Comparison of ENCODE assay signal across 16 cellular contexts in genomic region chr2:160561551-160562280, GRCh38.
DNase-seq lines count a peak whose midpoint lies in the region; ATAC-seq, FAIRE-seq and TF ChIP-seq lines count a peak whose summit lies in the region.
"Had no signal": no experiment of that assay in that cellular context is flagged by ENCODE, and none has a peak within 500 bp of the region (broad histone marks: within the 10 kb centered on the region; RNA-seq: fewer than 3 reads in every experiment).

No MANE protein-coding gene starts in this region.

- no peak overlapping the region for H2AK5ac ChIP-seq in H1 (ENCODE audit: low read depth, low read length)

- no peak overlapping the region for H2BK120ac ChIP-seq in H1 (replicated peaks; ENCODE audit: low read depth, low read length)

- no peak overlapping the region for H3K18ac ChIP-seq in H1 (ENCODE audit: extremely low read depth, low read length)

- H3K4me3 ChIP-seq in H1 (ENCODE audit: extremely low read depth in 1 of 4, insufficient read depth in 2 of 4, low read depth in 3 of 4, low read length in 4 of 4) (no peak overlapping the region), parathyroid adenoma (ENCODE audit: low read depth, low read length) (peak overlapping the region; percentile 23)
- H3K4me3 ChIP-seq: neural progenitor cell, SK-N-MC had no signal

- H4K20me1 ChIP-seq in H1 (replicated peaks in 1 of 2; ENCODE audit: control insufficient read depth in 1 of 2, insufficient read depth in 2 of 2, low read length in 2 of 2): no peaks in the 10 kb centered on the region

- no peak overlapping the region for H4K91ac ChIP-seq in H1 (replicated peaks; ENCODE audit: insufficient read length, low read length)

- H3K4me2 ChIP-seq in H1 (ENCODE audit: insufficient read depth in 1 of 2, low read depth in 2 of 2, low read length in 2 of 2) (no peak overlapping the region), parathyroid adenoma (ENCODE audit: low read length) (peak overlapping the region; percentile 28)
- H3K4me2 ChIP-seq: neural progenitor cell had no signal

- no peak overlapping the region for H3K56ac ChIP-seq in H1 (replicated peaks; ENCODE audit: insufficient read length, low read depth, low read length)

- no peaks in the 10 kb centered on the region; the same call in 1 of the 2 replicates for H3K23me2 ChIP-seq in H1 (ENCODE audit: low read depth, low read length)

- POLR2A ChIA-PET in H1 (lab: Charles Lee; ENCODE audit: partially characterized antibody): no interaction called here

- no peak for ATAC-seq in GM21447 (IDR thresholded peaks at IDR 0.05; ENCODE audit: unreplicated experiment)
- ATAC-seq in GM21528 (IDR thresholded peaks at IDR 0.05; ENCODE audit: low FRiP score, unreplicated experiment): no peak
- ATAC-seq: stimulated activated naive CD8-positive, alpha-beta T cell treated with anti-CD3 and anti-CD28 coated beads, Interleukin-15, Interleukin-2, amounts not matched to agents 100 U/mL and 50 U/mL, for 24 hours had no signal

- no peak overlapping the region for H3K23ac ChIP-seq in H1 (ENCODE audit: insufficient read length)

- no peak overlapping the region for H2BK20ac ChIP-seq in H1 (ENCODE audit: low read length)

- no peak for TF ChIP-seq POLR2A in H1 (IDR thresholded peaks at IDR 0.05; ENCODE audit: control extremely low read depth in 1 of 2, low read depth in 2 of 2, low read length in 2 of 2)

- H4K8ac ChIP-seq in H1 (ENCODE audit: extremely low read depth, insufficient read depth, low read length): no peak overlapping the region

- no peak overlapping the region for H2BK12ac ChIP-seq in H1 (ENCODE audit: low read depth, low read length)

- no peak overlapping the region for H2BK5ac ChIP-seq in H1 (ENCODE audit: low read depth, low read length)

- no peak overlapping the region for H3K14ac ChIP-seq in H1 (ENCODE audit: insufficient read length)

- H4K5ac ChIP-seq in H1 (ENCODE audit: insufficient read length, low read depth, low read length): no peak overlapping the region

- DNase-seq in EH (ENCODE audit: low read depth) (peak; percentile 78), NOMO-1 treated with dmso at 0.1 percent for 144 hours (lab: John Stamatoyannopoulos, UW; ENCODE audit: unreplicated experiment) (peak; percentile 28), H1 (ENCODE audit: low read depth in 1 of 2, low spot score in 2 of 2) (no peak), NCI-H2081 treated with DMSO at 0.1 percent for 48 hours (lab: John Stamatoyannopoulos, UW) (no peak), glomerular visceral epithelial cell (ENCODE audit: extremely low spot score) (no peak)
- DNase-seq: activated CD4-positive, alpha-beta T cell treated with anti-CD3 and anti-CD28 coated beads, Interleukin-2, amount 10 ng/mL, durations not matched to agents 7 days and 5 days; activated naive CD4-positive, alpha-beta T cell treated with Interleukin-2 at 50 U/mL for 16 hours; Caco-2; effector CD4-positive, alpha-beta T cell; stimulated activated CD4-positive, alpha-beta T cell treated with anti-CD3 and anti-CD28 coated beads, Interleukin-1b, Interleukin-23, amount 100 ng/mL, for 48 hours; stimulated activated naive CD8-positive, alpha-beta T cell treated with anti-CD3 and anti-CD28 coated beads, Interleukin-15, Interleukin-2, amounts not matched to agents 100 U/mL and 50 U/mL, for 24 hours had no signal

- H3K4me1 ChIP-seq in H1 (replicated peaks in 1 of 4; ENCODE audit: control insufficient read depth in 3 of 4, insufficient read depth in 4 of 4, low read length in 3 of 4) (no peaks in the 10 kb centered on the region), parathyroid adenoma (peaks cover 19% of the 10 kb centered on the region)
- H3K4me1 ChIP-seq: Caco-2, neural progenitor cell had no signal

- CTCF ChIA-PET in H1 (lab: Charles Lee; ENCODE audit: partially characterized antibody): no interaction called here

- no peak overlapping the region for H3K27ac ChIP-seq in H1 (ENCODE audit: low read depth, low read length)
- H3K27ac ChIP-seq in parathyroid adenoma: peak overlapping the region; percentile 3
- H3K27ac ChIP-seq: neural progenitor cell, SK-N-MC had no signal

- H3K79me2 ChIP-seq in H1 (ENCODE audit: control insufficient read depth in 1 of 2, insufficient read depth in 2 of 2, low read length in 2 of 2): no peaks in the 10 kb centered on the region
- H3K79me2 ChIP-seq in parathyroid adenoma: no peaks in the 10 kb centered on the region

- no peak for TF ChIP-seq EP300 in H1 (IDR thresholded peaks at IDR 0.05; ENCODE audit: borderline replicate concordance in 1 of 2, low read depth in 2 of 2, low read length in 2 of 2)

- 82% methylated on average over 4 of the region's 4 CpGs; no CpG with 5 or more reads in 1 of the 2 experiments for WGBS in H1 (ENCODE audit: extremely low coverage in 1 of 2, insufficient coverage in 1 of 2, insufficient read length in 1 of 2, insufficient replicate concordance in 2 of 2, low coverage in 1 of 2, low lambda C conversion rate in 2 of 2, missing lambda C conversion rate in 1 of 2), 2 experiments

- no peak for TF ChIP-seq CTCF in H1 (IDR thresholded peaks at IDR 0.05; ENCODE audit: control extremely low read depth in 1 of 3, insufficient read depth in 1 of 3, low read depth in 1 of 3, low read length in 3 of 3)
- TF ChIP-seq CTCF in parathyroid adenoma (IDR thresholded peaks at IDR 0.05): no peak

- TF ChIP-seq RAD21 in H1 (IDR thresholded peaks at IDR 0.05 in 1 of 2, conservative IDR thresholded peaks at IDR 0.05 in 1 of 2; ENCODE audit: low read depth in 2 of 2, low read length in 2 of 2): no peak

- H3K27me3 ChIP-seq in H1 (replicated peaks in 1 of 4; ENCODE audit: control insufficient read depth in 3 of 4, extremely low read depth in 1 of 4, insufficient read depth in 3 of 4, low read length in 3 of 4) (no peaks in the 10 kb centered on the region), parathyroid adenoma (ENCODE audit: control insufficient read depth, insufficient read depth, low read length) (no peaks in the 10 kb centered on the region)
- H3K27me3 ChIP-seq: neural progenitor cell had no signal

- H3K79me1 ChIP-seq in H1 (ENCODE audit: low read depth, low read length): no peaks in the 10 kb centered on the region

- H3K9ac ChIP-seq in H1 (replicated peaks in 1 of 4; ENCODE audit: extremely low read depth in 1 of 4, low read depth in 3 of 4, low read length in 3 of 4) (no peak overlapping the region), parathyroid adenoma (no peak overlapping the region)
- H3K9ac ChIP-seq: neural progenitor cell had no signal

- H2BK15ac ChIP-seq in H1 (ENCODE audit: low read length): 0 out of 2 replicates have a peak overlapping the region, but pooled peaks have one; percentile 63

- H3K9me3 ChIP-seq in H1 (ENCODE audit: insufficient read depth in 2 of 2, low read depth in 1 of 2, low read length in 1 of 2) (no peaks in the 10 kb centered on the region), parathyroid adenoma (ENCODE audit: control insufficient read depth, low read length) (no peaks in the 10 kb centered on the region)
- H3K9me3 ChIP-seq: Caco-2 had no signal

- H2AFZ ChIP-seq in H1 (ENCODE audit: low read length) (0 out of 2 replicates have a peak overlapping the region, but pooled peaks have one; percentile 6), parathyroid adenoma (peak overlapping the region; percentile 42)
- H2AFZ ChIP-seq: neural progenitor cell had no signal

- no peak for FAIRE-seq in H1 (lab: Jason Lieb, UNC)

- no peak overlapping the region for H3K4ac ChIP-seq in H1 (replicated peaks; ENCODE audit: insufficient read length, low read depth, low read length)

- H3K36me3 ChIP-seq in H1 (ENCODE audit: control insufficient read depth in 2 of 4, insufficient read depth in 4 of 4, low read length in 3 of 4) (no peaks in the 10 kb centered on the region), parathyroid adenoma (ENCODE audit: control insufficient read depth, insufficient read depth, low read length) (no peaks in the 10 kb centered on the region)
- H3K36me3 ChIP-seq: neural progenitor cell had no signal

TF ChIP-seq in H1, 55 proteins besides CTCF, POLR2A, EP300 and RAD21:
- no peak for TF ChIP-seq FOSL1 (IDR thresholded peaks at IDR 0.05; ENCODE audit: insufficient read depth, low read depth, low read length)
- no peak for TF ChIP-seq RFX5 (IDR thresholded peaks at IDR 0.05; ENCODE audit: borderline replicate concordance, low read depth, low read length)
- peak; percentile 49 for TF ChIP-seq MAFK (IDR thresholded peaks at IDR 0.05; ENCODE audit: low read depth, low read length)

Comparison
In these comparisons a context has a peak if more than half of its experiments do, and no peak if none do; other contexts are left out.
1. DNase-seq: peak in EH (single experiment) and NOMO-1 treated with dmso at 0.1 percent for 144 hours (single experiment); none in H1 (0 of 2), NCI-H2081 treated with DMSO at 0.1 percent for 48 hours (single experiment) and glomerular visceral epithelial cell (single experiment).